Comparison of ENCODE assay signal across 25 cellular contexts in genomic region chr1:7049913-7050625, GRCh38.
"Had no signal": no experiment of that assay in that cellular context is flagged by ENCODE, and none has a peak within 500 bp of the region (broad histone marks: within the 10 kb centered on the region; RNA-seq: fewer than 3 reads in every experiment).

No MANE protein-coding gene starts in this region.

- ATAC-seq: left lobe of liver, mucosa of descending colon, right lobe of liver had no signal

- H3K27ac Mint-ChIP-seq: mesothelial cell of epicardium, progenitor cell of endocrine pancreas had no signal

- H3K4me2 ChIP-seq: smooth muscle cell had no signal

- H3K36me3 Mint-ChIP-seq: mesothelial cell of epicardium, naive B cell had no signal

- H3K36me3 ChIP-seq: esophagus squamous epithelium, neutrophil, right lobe of liver, thoracic aorta, tibial nerve, upper lobe of left lung had no signal

- H3K9me3 Mint-ChIP-seq: mesothelial cell of epicardium had no signal

- H3K4me3 ChIP-seq: coronary artery, esophagus squamous epithelium, mucosa of descending colon, right lobe of liver, smooth muscle cell, thoracic aorta, tibial nerve, upper lobe of left lung had no signal

- H3K27ac ChIP-seq: coronary artery, esophagus squamous epithelium, neutrophil, parathyroid adenoma, right lobe of liver, thoracic aorta, tibial nerve, upper lobe of left lung had no signal

- H3K79me2 ChIP-seq: parathyroid adenoma had no signal

- H2AFZ ChIP-seq: parathyroid adenoma had no signal

- H3K9ac ChIP-seq: parathyroid adenoma had no signal

- H3K27me3 ChIP-seq: right lobe of liver, tibial nerve, upper lobe of left lung had no signal

- H3K4me1 Mint-ChIP-seq: mesothelial cell of epicardium had no signal

- DNase-seq: dermis blood vessel endothelial cell; effector memory CD4-positive, alpha-beta T cell; erythroblast; esophagus squamous epithelium; foreskin melanocyte; kidney; mesenchymal stem cell; mucosa of descending colon; naive B cell; right lobe of liver; stimulated activated CD4-positive, alpha-beta T cell treated with anti-CD3 and anti-CD28 coated beads, Interleukin-12 subunit alpha, Interleukin-12 subunit beta, amount 100 ng/mL, for 4 hours; stimulated activated CD4-positive, alpha-beta T cell treated with anti-CD3 and anti-CD28 coated beads, Interleukin-1b, Interleukin-23, amount 100 ng/mL, for 48 hours; stimulated activated CD4-positive, alpha-beta T cell treated with anti-CD3 and anti-CD28 coated beads, Interleukin-4, amount 100 ng/mL, for 1 hour; stimulated activated CD8-positive, alpha-beta memory T cell treated with anti-CD3 and anti-CD28 coated beads, Interleukin-4, amount 100 ng/mL, for 48 hours; stimulated activated naive CD4-positive, alpha-beta T cell had no signal

- H3K4me3 Mint-ChIP-seq: mesothelial cell of epicardium had no signal

- H3K9me3 ChIP-seq: esophagus squamous epithelium, mucosa of descending colon, neutrophil, right lobe of liver, thoracic aorta, upper lobe of left lung had no signal

- H3K4me1 ChIP-seq: esophagus squamous epithelium, right lobe of liver, tibial nerve, upper lobe of left lung had no signal
